In genomic region chr16:46690281-46691178, GRCh38 we compare ENCODE assay signal across 8 cellular contexts. TPM values are rescaled to one million over a fixed set of nuclear protein-coding genes. Genes with fewer than 3 reads are reported as not detected.
DNase-seq lines count a peak whose midpoint lies in the region; ATAC-seq and TF ChIP-seq lines count a peak whose summit lies in the region.

No MANE protein-coding gene starts in this region.

- in situ Hi-C loops in gastrocnemius medialis (cut with MboI; ENCODE audit: low sequenced_read_pairs in 4 of 4), result no loop called here

- H3K4me1 ChIP-seq in gastrocnemius medialis (peaks cover 30 to 32% of the 10 kb centered on the region in 2 donors), aorta (ENCODE audit: control insufficient read depth in 1 of 2, insufficient read depth in 2 of 2, low read length in 2 of 2) (peaks cover 0 to 2% of the 10 kb centered on the region in 2 donors)

- H3K4me3 ChIP-seq in GM12875 (ENCODE audit: low read depth, low read length) (peak overlapping the region; percentile 75), fibroblast of the aortic adventitia (ENCODE audit: low read depth, low read length) (peak overlapping the region; percentile 99), gastrocnemius medialis (peak overlapping the region; percentile 86 to 97 (median 92)), aorta (ENCODE audit: low read length in 2 of 2) (no peak overlapping the region)

- no peak for TF ChIP-seq CTCF in GM12875 (IDR thresholded peaks at IDR 0.05; ENCODE audit: borderline replicate concordance, insufficient read depth, low read depth, low read length)
- no peak for TF ChIP-seq CTCF in fibroblast of the aortic adventitia (IDR thresholded peaks at IDR 0.05; ENCODE audit: insufficient read depth, low read length)
- no peak for TF ChIP-seq CTCF in gastrocnemius medialis (IDR thresholded peaks at IDR 0.05 in 4 of 5, conservative IDR thresholded peaks at IDR 0.05 in 1 of 5)

- intact Hi-C loops in gastrocnemius medialis (cut with DNase I; ENCODE audit: low total_unique reads) (loop anchor here (2.0 kb wide), 1 partner anchor 70 kb away; the partner anchor contains the start of gene SHCBP1), aorta (cut with DNase I) (loop anchor here in 1 of 2 donors (10.0 kb wide), 1 partner anchor 134 kb away; no protein-coding TSS in a partner anchor)

- WGBS in aorta, 2 donors, result 11 to 12% methylated on average over 21 of the region's 21 CpGs

- ATAC-seq in gastrocnemius medialis (no peak), GM21360 (IDR thresholded peaks at IDR 0.05; ENCODE audit: unreplicated experiment) (no peak), HG02852 (IDR thresholded peaks at IDR 0.05; ENCODE audit: unreplicated experiment) (no peak), aorta (ENCODE audit: low FRiP score) (no peak)

- DNase-seq in RPMI7951 (ENCODE audit: low read depth), result peak; percentile 23
- peak; percentile 43 for DNase-seq in fibroblast of the aortic adventitia (ENCODE audit: low read depth)
- no peak for DNase-seq in gastrocnemius medialis
- DNase-seq in aorta, result no peak
- DNase-seq in GF-D8 (lab: John Stamatoyannopoulos, UW), result no peak

- TF ChIP-seq POLR2A in gastrocnemius medialis (IDR thresholded peaks at IDR 0.05), result no peak

- H3K9me3 ChIP-seq in gastrocnemius medialis (no peaks in the 10 kb centered on the region), aorta (ENCODE audit: control insufficient read depth, low read length) (no peaks in the 10 kb centered on the region)

- peak overlapping the region in 1 of 4 donors; percentile 91 for H3K27ac ChIP-seq in gastrocnemius medialis
- no peak overlapping the region for H3K27ac ChIP-seq in aorta (ENCODE audit: low read depth in 1 of 2, low read length in 2 of 2)

- H3K27me3 ChIP-seq in gastrocnemius medialis (no peaks in the 10 kb centered on the region), aorta (ENCODE audit: control insufficient read depth in 1 of 2, insufficient read depth in 2 of 2, low read length in 1 of 2) (no peaks in the 10 kb centered on the region)

- H3K36me3 ChIP-seq in gastrocnemius medialis (no peaks in the 10 kb centered on the region), aorta (ENCODE audit: control insufficient read depth in 1 of 2, insufficient read depth in 2 of 2, low read length in 1 of 2) (no peaks in the 10 kb centered on the region)

RNA-seq across cellular contexts. Expression of gene ORC6, which starts 1.1 kb away (rescaled TPM):
- 33.3 and 53.0 TPM in 2 replicates for total RNA-seq in RPMI7951 (2014; rRNA removed; shearing (Covaris generic))
- total RNA-seq in fibroblast of the aortic adventitia (ENCODE audit: low replicate concordance) (3.5 and 17.2 TPM in 2 replicates), gastrocnemius medialis (1 to 10 TPM in 3 of 4 donors, under 1 TPM in 1; 0.40 to 5.7 (median 1.2) TPM), aorta (1 to 10 TPM; 1.6 TPM)
- polyA plus RNA-seq in aorta, result 1 to 10 TPM in 1 of 2 donors, under 1 TPM in 1; 0.31 to 2.3 TPM

RNA-seq across cellular contexts. Expression of gene VPS35, which starts 1.6 kb away (rescaled TPM):
- 123 and 159 TPM in 2 replicates for total RNA-seq in RPMI7951 (2014; rRNA removed; shearing (Covaris generic))
- total RNA-seq in fibroblast of the aortic adventitia (ENCODE audit: low replicate concordance) (154 and 347 TPM in 2 replicates), gastrocnemius medialis (10 to 100 TPM; 30.0 to 60.1 (median 41.4) TPM), aorta (10 to 100 TPM; 52.8 to 79.5 TPM)
- polyA plus RNA-seq in aorta, result 10 to 100 TPM; 27.5 to 28.1 TPM

RNA-seq across cellular contexts. Expression of gene MYLK3, which starts 57.6 kb away (rescaled TPM):
- under 0.01 TPM in 1 of 2 replicates, not detected in the other for total RNA-seq in RPMI7951 (2014; rRNA removed; shearing (Covaris generic))
- total RNA-seq in fibroblast of the aortic adventitia (ENCODE audit: low replicate concordance) (under 0.01 TPM in 1 of 2 replicates, not detected in the other), gastrocnemius medialis (1 to 10 TPM; 2.4 to 9.2 (median 5.2) TPM), aorta (under 1 TPM; 0.54 to 0.78 TPM)
- under 1 TPM; 0.20 to 0.63 TPM for polyA plus RNA-seq in aorta

Comparison
In these comparisons a context has a peak if more than half of its experiments do, and no peak if none do; other contexts are left out.
1. H3K4me3 ChIP-seq: peak in GM12875 (single experiment), fibroblast of the aortic adventitia (single experiment) and gastrocnemius medialis (4 of 4); none in aorta (0 of 2).
2. DNase-seq: peak in RPMI7951 (single experiment) and fibroblast of the aortic adventitia (single experiment); none in gastrocnemius medialis (0 of 2), aorta (0 of 2) and GF-D8 (single experiment).